In genomic region chr7:157875230-157876179, GRCh38 we compare ENCODE assay signal across 1 cellular context.
TF ChIP-seq lines count a peak whose summit lies in the region.

No MANE protein-coding gene starts in this region.

TF ChIP-seq in K562, 482 proteins besides CTCF, POLR2A, EP300 and RAD21 (continued from another document and continues in another):
- TF ChIP-seq ZNF395 (CRISPR knock-in tag; IDR thresholded peaks at IDR 0.05) (no peak), TAF9B (IDR thresholded peaks at IDR 0.05; ENCODE audit: partially characterized antibody) (no peak), ZNF511 (CRISPR knock-in tag; IDR thresholded peaks at IDR 0.05) (no peak), REST (CRISPR knock-in tag; IDR thresholded peaks at IDR 0.05; ENCODE audit: low read depth) (no peak), ZSCAN29 (IDR thresholded peaks at IDR 0.05) (no peak), ARID1B (IDR thresholded peaks at IDR 0.05) (no peak), NCOA6 (IDR thresholded peaks at IDR 0.05) (no peak), FOSL1 (tag; conservative IDR thresholded peaks at IDR 0.05) (peak; percentile 49; the same call in 1 of the 2 replicates), STAG1 (CRISPR knock-in tag; IDR thresholded peaks at IDR 0.05; ENCODE audit: borderline replicate concordance) (peak; percentile 56; the same call in 1 of the 2 replicates), HMGXB4 (CRISPR knock-in tag; IDR thresholded peaks at IDR 0.05) (no peak), BACH1 (tag; IDR thresholded peaks at IDR 0.05) (no peak), MCM7 (IDR thresholded peaks at IDR 0.05) (no peak), CUX1 (CRISPR knock-in tag; IDR thresholded peaks at IDR 0.05) (no peak), ZBTB7A (IDR thresholded peaks at IDR 0.05; ENCODE audit: borderline replicate concordance, control insufficient read depth, low read depth, low read length) (peak; percentile 41; the same call in 1 of the 2 replicates), TGIF2 (CRISPR knock-in tag; IDR thresholded peaks at IDR 0.05) (peak; percentile 24; the same call in 1 of the 2 replicates), ZNF224 (CRISPR knock-in tag; IDR thresholded peaks at IDR 0.05) (no peak), ZNF407 (IDR thresholded peaks at IDR 0.05; ENCODE audit: low read depth) (no peak), RBBP5 (IDR thresholded peaks at IDR 0.05; ENCODE audit: borderline replicate concordance, insufficient read depth, low read length, poor library complexity, severe bottlenecking) (no peak), TSC22D4 (tag; IDR thresholded peaks at IDR 0.05) (no peak), SMC3 (conservative IDR thresholded peaks at IDR 0.05; ENCODE audit: insufficient read depth, low read depth, low read length) (peak; percentile 52), PKNOX1 (IDR thresholded peaks at IDR 0.05) (no peak), CHCHD3 (CRISPR knock-in tag; IDR thresholded peaks at IDR 0.05) (no peak), ZNF445 (CRISPR knock-in tag; IDR thresholded peaks at IDR 0.05; ENCODE audit: low read depth) (no peak), RBFOX2 (IDR thresholded peaks at IDR 0.05; ENCODE audit: low read depth, low read length) (no peak), WHSC1 (IDR thresholded peaks at IDR 0.05; ENCODE audit: low read length) (no peak)
- TF ChIP-seq, protein P1, sequence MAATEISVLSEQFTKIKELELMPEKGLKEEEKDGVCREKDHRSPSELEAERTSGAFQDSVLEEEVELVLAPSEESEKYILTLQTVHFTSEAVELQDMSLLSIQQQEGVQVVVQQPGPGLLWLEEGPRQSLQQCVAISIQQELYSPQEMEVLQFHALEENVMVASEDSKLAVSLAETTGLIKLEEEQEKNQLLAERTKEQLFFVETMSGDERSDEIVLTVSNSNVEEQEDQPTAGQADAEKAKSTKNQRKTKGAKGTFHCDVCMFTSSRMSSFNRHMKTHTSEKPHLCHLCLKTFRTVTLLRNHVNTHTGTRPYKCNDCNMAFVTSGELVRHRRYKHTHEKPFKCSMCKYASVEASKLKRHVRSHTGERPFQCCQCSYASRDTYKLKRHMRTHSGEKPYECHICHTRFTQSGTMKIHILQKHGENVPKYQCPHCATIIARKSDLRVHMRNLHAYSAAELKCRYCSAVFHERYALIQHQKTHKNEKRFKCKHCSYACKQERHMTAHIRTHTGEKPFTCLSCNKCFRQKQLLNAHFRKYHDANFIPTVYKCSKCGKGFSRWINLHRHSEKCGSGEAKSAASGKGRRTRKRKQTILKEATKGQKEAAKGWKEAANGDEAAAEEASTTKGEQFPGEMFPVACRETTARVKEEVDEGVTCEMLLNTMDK (IDR thresholded peaks at IDR 0.05; ENCODE audit: borderline replicate concordance, insufficient read depth, low read depth, low read length, poor library complexity, severe bottlenecking), result peak; percentile 30
- TF ChIP-seq, protein P2, sequence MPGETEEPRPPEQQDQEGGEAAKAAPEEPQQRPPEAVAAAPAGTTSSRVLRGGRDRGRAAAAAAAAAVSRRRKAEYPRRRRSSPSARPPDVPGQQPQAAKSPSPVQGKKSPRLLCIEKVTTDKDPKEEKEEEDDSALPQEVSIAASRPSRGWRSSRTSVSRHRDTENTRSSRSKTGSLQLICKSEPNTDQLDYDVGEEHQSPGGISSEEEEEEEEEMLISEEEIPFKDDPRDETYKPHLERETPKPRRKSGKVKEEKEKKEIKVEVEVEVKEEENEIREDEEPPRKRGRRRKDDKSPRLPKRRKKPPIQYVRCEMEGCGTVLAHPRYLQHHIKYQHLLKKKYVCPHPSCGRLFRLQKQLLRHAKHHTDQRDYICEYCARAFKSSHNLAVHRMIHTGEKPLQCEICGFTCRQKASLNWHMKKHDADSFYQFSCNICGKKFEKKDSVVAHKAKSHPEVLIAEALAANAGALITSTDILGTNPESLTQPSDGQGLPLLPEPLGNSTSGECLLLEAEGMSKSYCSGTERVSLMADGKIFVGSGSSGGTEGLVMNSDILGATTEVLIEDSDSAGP (CRISPR knock-in tag; IDR thresholded peaks at IDR 0.05), result no peak
